18 cellular contexts compared by ENCODE assay signal in the genomic region with DNA sequence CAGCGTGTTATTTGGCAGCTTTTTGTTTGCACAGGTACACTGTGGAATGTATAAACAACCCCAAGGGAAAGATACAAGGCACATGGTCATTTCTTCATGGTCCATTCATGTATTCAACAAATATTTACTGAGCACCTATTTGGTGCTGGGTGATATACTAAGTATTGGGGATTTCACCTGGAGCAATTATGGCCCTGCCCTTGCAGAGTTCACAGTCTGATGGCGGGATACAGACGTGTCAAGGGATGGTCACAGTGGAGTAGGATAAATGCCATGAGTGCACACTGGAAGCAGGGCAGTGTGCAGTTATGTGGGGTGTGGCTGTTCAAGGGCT.
"Had no signal": no experiment of that assay in that cellular context is flagged by ENCODE, and none has a peak within 500 bp of the region (broad histone marks: within the 10 kb centered on the region; RNA-seq: fewer than 3 reads in every experiment).

No MANE protein-coding gene starts in this region.

- DNase-seq: activated CD4-positive, alpha-beta T cell treated with anti-CD3 and anti-CD28 coated beads for 36 hours; activated CD4-positive, alpha-beta T cell treated with anti-CD3 and anti-CD28 coated beads, Interleukin-2, amount 10 ng/mL, durations not matched to agents 7 days and 5 days; activated CD4-positive, alpha-beta T cell treated with anti-CD3 and anti-CD28 coated beads, Interleukin-2, amount 50 U/mL, for 48 hours; activated CD8-positive, alpha-beta T cell treated with anti-CD3 and anti-CD28 coated beads, Interleukin-2, amount 10 ng/mL, durations not matched to agents 7 days and 5 days; activated gamma-delta T cell treated with Interleukin-2 at 50 U/mL for 16 hours; activated naive CD4-positive, alpha-beta T cell treated with anti-CD3 and anti-CD28 coated beads for 36 hours; activated T-cell treated with anti-CD3 and anti-CD28 coated beads, Interleukin-2, amount 50 U/mL, for 4 hours; adrenal gland; central memory CD4-positive, alpha-beta T cell; NCI-H510A; NCI-H526 treated with DMSO at 0.1 percent for 48 hours; SHP77; T1000 had no signal

- H3K27me3 ChIP-seq: adrenal gland, SJCRH30 had no signal

- H3K4me3 ChIP-seq: adrenal gland, SJCRH30, SK-N-MC had no signal

- H3K36me3 ChIP-seq: adrenal gland, SJCRH30 had no signal

- H3K9me3 ChIP-seq: adrenal gland, SJCRH30 had no signal

- H3K27ac ChIP-seq: adrenal gland, KMS-11, SJCRH30, SK-N-MC had no signal

- ATAC-seq: activated CD4-positive, alpha-beta T cell treated with anti-CD3 and anti-CD28 coated beads for 36 hours; activated CD4-positive, CD25-positive, alpha-beta regulatory T cell treated with anti-CD3 and anti-CD28 coated beads, Interleukin-2, amount 50 U/mL, for 24 hours; activated CD8-positive, alpha-beta T cell treated with anti-CD3 and anti-CD28 coated beads, Interleukin-2, amount 10 ng/mL, durations not matched to agents 7 days and 5 days; activated naive CD4-positive, alpha-beta T cell treated with anti-CD3 and anti-CD28 coated beads, Interleukin-2, amount 50 U/mL, for 72 hours; activated T-cell treated with anti-CD3 and anti-CD28 coated beads, Interleukin-2, amount 50 U/mL, for 4 hours had no signal
